In genomic region chr10:91344117-91344856, GRCh38 we compare ENCODE assay signal across 24 cellular contexts.
"Had no signal": no experiment of that assay in that cellular context is flagged by ENCODE, and none has a peak within 500 bp of the region (broad histone marks: within the 10 kb centered on the region; RNA-seq: fewer than 3 reads in every experiment).

No MANE protein-coding gene starts in this region.

- H3K4me3 Mint-ChIP-seq: naive thymus-derived CD8-positive, alpha-beta T cell; nephron progenitor cell had no signal

- ATAC-seq: gastroesophageal sphincter; heart left ventricle; left ventricle myocardium superior; lower lobe of right lung; naive thymus-derived CD8-positive, alpha-beta T cell; sciatic nerve had no signal

- H3K36me3 ChIP-seq: gastroesophageal sphincter, heart left ventricle, lower lobe of right lung, prostate gland, right atrium auricular region, stomach, thyroid gland, upper lobe of left lung had no signal

- H3K27ac Mint-ChIP-seq: naive thymus-derived CD8-positive, alpha-beta T cell; nephron progenitor cell had no signal

- DNase-seq: dermis blood vessel endothelial cell; effector memory CD4-positive, alpha-beta T cell; heart left ventricle; kidney glomerular epithelial cell; left ventricle myocardium superior; lower lobe of right lung; naive thymus-derived CD8-positive, alpha-beta T cell; nephron progenitor cell; nucleus accumbens; stimulated activated CD4-positive, alpha-beta T cell treated with anti-CD3 and anti-CD28 coated beads, Interleukin-12 subunit alpha, Interleukin-12 subunit beta, amount 100 ng/mL, for 4 hours; stimulated activated CD4-positive, alpha-beta T cell treated with anti-CD3 and anti-CD28 coated beads, Interleukin-1b, Interleukin-23, amount 100 ng/mL, for 48 hours; stimulated activated CD4-positive, alpha-beta T cell treated with anti-CD3 and anti-CD28 coated beads, Interleukin-4, amount 100 ng/mL, for 1 hour; stimulated activated CD8-positive, alpha-beta memory T cell treated with anti-CD3 and anti-CD28 coated beads, Interleukin-4, amount 100 ng/mL, for 48 hours; stimulated activated naive CD4-positive, alpha-beta T cell treated with Interleukin-2 at 50 U/mL for 16 hours; stomach; thyroid gland; upper lobe of left lung had no signal

- H3K4me1 ChIP-seq: prostate gland, stomach, thyroid gland had no signal

- H2AFZ ChIP-seq: hepatocyte had no signal

- H3K4me3 ChIP-seq: coronary artery, gastroesophageal sphincter, heart left ventricle, hepatocyte, lower lobe of right lung, prostate gland, right atrium auricular region, smooth muscle cell, stomach, thyroid gland, upper lobe of left lung had no signal

- H3K9me3 Mint-ChIP-seq: naive thymus-derived CD8-positive, alpha-beta T cell; nephron progenitor cell had no signal

- H3K4me2 ChIP-seq: hepatocyte, smooth muscle cell had no signal

- H3K27ac ChIP-seq: coronary artery, gastroesophageal sphincter, heart left ventricle, hepatocyte, lower lobe of right lung, prostate gland, right atrium auricular region, stomach, thyroid gland, upper lobe of left lung had no signal

- H3K27me3 ChIP-seq: gastroesophageal sphincter, heart left ventricle, hepatocyte, right atrium auricular region, stomach, thyroid gland, upper lobe of left lung had no signal

- H3K4me1 Mint-ChIP-seq: naive thymus-derived CD8-positive, alpha-beta T cell had no signal

- H3K9me3 ChIP-seq: gastroesophageal sphincter, heart left ventricle, lower lobe of right lung, prostate gland, right atrium auricular region, stomach, thyroid gland, upper lobe of left lung had no signal

- H3K36me3 Mint-ChIP-seq: naive thymus-derived CD8-positive, alpha-beta T cell had no signal
